ENCODE assay signal across 8 cellular contexts in genomic region chr12:92503029-92503931, GRCh38.
DNase-seq lines count a peak whose midpoint lies in the region; ATAC-seq and TF ChIP-seq lines count a peak whose summit lies in the region.

No MANE protein-coding gene starts in this region.

- H3K27me3 Mint-ChIP-seq in Caco-2 (ENCODE audit: insufficient read depth, unreplicated experiment), result no peaks in the 10 kb centered on the region

- CTCF ChIA-PET in Caco-2 (lab: Charles Lee), result no interaction called here

- no TSS peak for BruUV-seq in Caco-2 (replicated peaks; lab: Mats Ljungman, UMichigan)

- POLR2A ChIA-PET in Caco-2 (lab: Charles Lee), result no interaction called here

- H3K4me1 ChIP-seq in esophagus squamous epithelium (peaks cover 18 to 49% (median 37%) of the 10 kb centered on the region in 3 donors), Caco-2 (no peaks in the 10 kb centered on the region)

- H3K27ac ChIP-seq in esophagus squamous epithelium, result peak overlapping the region in 3 of 4 donors; percentile 71 to 84 (median 71)
- peak overlapping the region in 16 of 21 experiments; percentile 4 to 87 (median 66) for H3K27ac ChIP-seq in skin epidermis

- H3K27ac Mint-ChIP-seq in Caco-2 (ENCODE audit: unreplicated experiment), result no peak overlapping the region

- H3K4me3 ChIP-seq in esophagus squamous epithelium (no peak overlapping the region), skin epidermis (no peak overlapping the region), Caco-2 (ENCODE audit: low read depth, low read length) (no peak overlapping the region)

- TF ChIP-seq CTCF in esophagus squamous epithelium (IDR thresholded peaks at IDR 0.05) (no peak), Caco-2 (IDR thresholded peaks at IDR 0.05; ENCODE audit: insufficient read depth in 1 of 2, low read depth in 1 of 2, low read length in 1 of 2, severe bottlenecking in 1 of 2, unreplicated experiment in 1 of 2) (no peak)

- H3K9me3 ChIP-seq in esophagus squamous epithelium (no peaks in the 10 kb centered on the region), Caco-2 (no peaks in the 10 kb centered on the region)

- 50 to 78% methylated on average over 10 to 12 of the region's 12 CpGs for WGBS in esophagus squamous epithelium, 2 donors

- H3K36me3 ChIP-seq in esophagus squamous epithelium (no peaks in the 10 kb centered on the region), Caco-2 (ENCODE audit: control insufficient read depth, insufficient read depth, low read length) (no peaks in the 10 kb centered on the region)

- H3K36me3 Mint-ChIP-seq in Caco-2 (ENCODE audit: insufficient read depth, unreplicated experiment), result no peaks in the 10 kb centered on the region

- no peaks in the 10 kb centered on the region for H3K27me3 ChIP-seq in esophagus squamous epithelium
- H3K27me3 ChIP-seq in Caco-2 (replicated peaks; ENCODE audit: control insufficient read depth, insufficient read depth, low read length), result no peaks in the 10 kb centered on the region; the same call in 1 of the 2 replicates

- intact Hi-C loops in esophagus squamous epithelium (cut with DNase I) (no loop called here), Caco-2 (cut with micrococcal nuclease; ENCODE audit: unreplicated experiment) (no loop called here)

- ATAC-seq in GM18511 (IDR thresholded peaks at IDR 0.05; ENCODE audit: unreplicated experiment) (peak; percentile 69), GM21576 (IDR thresholded peaks at IDR 0.05; ENCODE audit: unreplicated experiment) (peak; percentile 38)

- H3K9me3 Mint-ChIP-seq in Caco-2 (ENCODE audit: unreplicated experiment), result no peaks in the 10 kb centered on the region

- no peak for TF ChIP-seq POLR2A in esophagus squamous epithelium (IDR thresholded peaks at IDR 0.05)

- H3K4me3 Mint-ChIP-seq in Caco-2 (ENCODE audit: unreplicated experiment), result no peak overlapping the region

- peaks cover 8% of the 10 kb centered on the region for H3K4me1 Mint-ChIP-seq in Caco-2 (ENCODE audit: low read depth, unreplicated experiment)

- DNase-seq in NCI-H1092 treated with DMSO at 0.1 percent for 48 hours (lab: John Stamatoyannopoulos, UW) (peak; percentile 83), esophagus squamous epithelium (lab: John Stamatoyannopoulos, UW) (no peak), kidney tubule cell (ENCODE audit: low spot score) (no peak), Caco-2 (no peak), SHP77 (lab: John Stamatoyannopoulos, UW) (no peak)
